Comparison of ENCODE assay signal across 34 cellular contexts in genomic region chr2:233829193-233830110, GRCh38. TPM values are rescaled to one million over a fixed set of nuclear protein-coding genes. Genes with fewer than 3 reads are reported as not detected.
A peak's percentile ranks its signal among the peaks of the same experiment; 100 is the strongest.
DNase-seq lines count a peak whose midpoint lies in the region; ATAC-seq and TF ChIP-seq lines count a peak whose summit lies in the region.
"Had no signal": no experiment of that assay in that cellular context is flagged by ENCODE, and none has a peak within 500 bp of the region (broad histone marks: within the 10 kb centered on the region; RNA-seq: fewer than 3 reads in every experiment).

No MANE protein-coding gene starts in this region.

- no peak for ATAC-seq in natural killer cell treated with Interleukin-12 subunit alpha and Interleukin-12 subunit beta and Interleukin-15 and Interleukin-18, amount 100 ng/mL, for 72 hours
- no peak for ATAC-seq in natural killer cell
- ATAC-seq in GM18870 (IDR thresholded peaks at IDR 0.05; ENCODE audit: unreplicated experiment): no peak
- ATAC-seq in psoas muscle: no peak
- ATAC-seq: naive thymus-derived CD4-positive, alpha-beta T cell had no signal

- no peaks in the 10 kb centered on the region for H3K36me3 Mint-ChIP-seq in natural killer cell treated with Interleukin-12 subunit alpha and Interleukin-12 subunit beta and Interleukin-15 and Interleukin-18, amount 100 ng/mL, for 72 hours
- H3K36me3 Mint-ChIP-seq in natural killer cell (no peaks in the 10 kb centered on the region), chondrocyte (ENCODE audit: low read depth) (no peaks in the 10 kb centered on the region), osteocyte (ENCODE audit: unreplicated experiment) (no peaks in the 10 kb centered on the region)
- H3K36me3 Mint-ChIP-seq: naive thymus-derived CD4-positive, alpha-beta T cell had no signal

- no peak overlapping the region for H3K27ac Mint-ChIP-seq in natural killer cell treated with Interleukin-12 subunit alpha and Interleukin-12 subunit beta and Interleukin-15 and Interleukin-18, amount 100 ng/mL, for 72 hours
- H3K27ac Mint-ChIP-seq in natural killer cell (no peak overlapping the region), chondrocyte (ENCODE audit: unreplicated experiment) (no peak overlapping the region), osteocyte (ENCODE audit: unreplicated experiment) (no peak overlapping the region)
- H3K27ac Mint-ChIP-seq: dendritic cell treated with granulocyte-macrophage colony-stimulating factor and Interleukin-4, amounts not matched to agents 40 ng/mL and 50 ng/mL, for 4 days; naive thymus-derived CD4-positive, alpha-beta T cell; stimulated activated naive CD8-positive, alpha-beta T cell treated with anti-CD3 and anti-CD28 coated beads, Interleukin-15, Interleukin-2, amounts not matched to agents 100 ng/mL and 50 ng/mL, for 24 hours had no signal

- H3K9me3 Mint-ChIP-seq in natural killer cell treated with Interleukin-12 subunit alpha and Interleukin-12 subunit beta and Interleukin-15 and Interleukin-18, amount 100 ng/mL, for 72 hours: no peaks in the 10 kb centered on the region
- H3K9me3 Mint-ChIP-seq in natural killer cell (no peaks in the 10 kb centered on the region), chondrocyte (ENCODE audit: low read depth) (peaks cover 7% of the 10 kb centered on the region), osteocyte (ENCODE audit: unreplicated experiment) (peaks cover 4% of the 10 kb centered on the region)
- H3K9me3 Mint-ChIP-seq: dendritic cell treated with granulocyte-macrophage colony-stimulating factor and Interleukin-4, amounts not matched to agents 40 ng/mL and 50 ng/mL, for 4 days; stimulated activated naive CD8-positive, alpha-beta T cell treated with anti-CD3 and anti-CD28 coated beads, Interleukin-15, Interleukin-2, amounts not matched to agents 100 ng/mL and 50 ng/mL, for 24 hours had no signal

- intact Hi-C loops in natural killer cell (cut with micrococcal nuclease) (no loop called here), psoas muscle (cut with DNase I) (no loop called here)

- DNase-seq in natural killer cell treated with Interleukin-12 subunit alpha and Interleukin-12 subunit beta and Interleukin-15 and Interleukin-18, amount 100 ng/mL, for 72 hours (ENCODE audit: low spot score): peak; percentile 16
- DNase-seq in natural killer cell (no peak), chondrocyte (ENCODE audit: low spot score) (peak; percentile 35), osteocyte (ENCODE audit: extremely low spot score, unreplicated experiment) (peak; percentile 76), NCI-H187 treated with DMSO at 0.1 percent for 48 hours (lab: John Stamatoyannopoulos, UW) (no peak), psoas muscle (no peak)
- DNase-seq: activated CD4-positive, alpha-beta T cell treated with anti-CD3 and anti-CD28 coated beads, Interleukin-2, amount 50 U/mL, for 48 hours; caudate nucleus; COR-L47; foreskin fibroblast; heart left ventricle; KBM-7; midbrain; naive thymus-derived CD4-positive, alpha-beta T cell; NCI-H1092 treated with DMSO at 0.1 percent for 48 hours; NCI-H187; NCI-H2171; NCI-H510A treated with DMSO at 0.1 percent for 48 hours; ovary; SJCRH30; SW 1271; T-helper 9 cell had no signal

- peaks cover 7% of the 10 kb centered on the region in 2 donors for H3K27me3 Mint-ChIP-seq in natural killer cell treated with Interleukin-12 subunit alpha and Interleukin-12 subunit beta and Interleukin-15 and Interleukin-18, amount 100 ng/mL, for 72 hours
- H3K27me3 Mint-ChIP-seq in natural killer cell (ENCODE audit: low read depth in 2 of 2): peaks cover 0 to 6% of the 10 kb centered on the region in 2 donors
- H3K27me3 Mint-ChIP-seq in chondrocyte (ENCODE audit: low read depth): no peaks in the 10 kb centered on the region
- H3K27me3 Mint-ChIP-seq in osteocyte (ENCODE audit: unreplicated experiment): peaks cover 4% of the 10 kb centered on the region
- H3K27me3 Mint-ChIP-seq: stimulated activated naive CD8-positive, alpha-beta T cell treated with anti-CD3 and anti-CD28 coated beads, Interleukin-15, Interleukin-2, amounts not matched to agents 100 ng/mL and 50 ng/mL, for 24 hours had no signal

- H3K9me3 ChIP-seq in psoas muscle: no peaks in the 10 kb centered on the region
- H3K9me3 ChIP-seq: esophagus muscularis mucosa, ovary, SJCRH30 had no signal

- 78 to 83% (median 79%) methylated on average over 15 of the region's 15 CpGs for WGBS in psoas muscle, 3 donors

- no peak for TF ChIP-seq CTCF in natural killer cell (IDR thresholded peaks at IDR 0.05)
- TF ChIP-seq CTCF in chondrocyte (IDR thresholded peaks at IDR 0.05): no peak
- no peak for TF ChIP-seq CTCF in osteocyte (IDR thresholded peaks at IDR 0.05)
- TF ChIP-seq CTCF in psoas muscle (IDR thresholded peaks at IDR 0.05): no peak

- H3K4me1 ChIP-seq in psoas muscle: no peaks in the 10 kb centered on the region
- H3K4me1 ChIP-seq: heart left ventricle, SJCRH30, tibial artery had no signal

- H3K36me3 ChIP-seq in psoas muscle (ENCODE audit: insufficient read depth in 1 of 2, low read depth in 1 of 2): no peaks in the 10 kb centered on the region
- H3K36me3 ChIP-seq: esophagus muscularis mucosa, heart left ventricle, ovary, tibial artery had no signal

- no peak overlapping the region for H3K4me3 ChIP-seq in psoas muscle
- H3K4me3 ChIP-seq: esophagus muscularis mucosa, GM12878, heart left ventricle, ovary, SJCRH30, tibial artery had no signal

- H3K27ac ChIP-seq in psoas muscle: no peak overlapping the region
- H3K27ac ChIP-seq: C4-2B, esophagus muscularis mucosa, heart left ventricle, ovary, SJCRH30, tibial artery, VCaP had no signal

- no peaks in the 10 kb centered on the region for H3K4me1 Mint-ChIP-seq in natural killer cell treated with Interleukin-12 subunit alpha and Interleukin-12 subunit beta and Interleukin-15 and Interleukin-18, amount 100 ng/mL, for 72 hours (ENCODE audit: low read depth in 2 of 2)
- H3K4me1 Mint-ChIP-seq in natural killer cell: no peaks in the 10 kb centered on the region
- H3K4me1 Mint-ChIP-seq in chondrocyte (ENCODE audit: low read depth): peaks cover 11% of the 10 kb centered on the region
- peaks cover 8% of the 10 kb centered on the region for H3K4me1 Mint-ChIP-seq in osteocyte (ENCODE audit: unreplicated experiment)
- H3K4me1 Mint-ChIP-seq: naive thymus-derived CD4-positive, alpha-beta T cell had no signal

- peaks cover 0 to 1% (median 0%) of the 10 kb centered on the region in 3 donors for H3K27me3 ChIP-seq in psoas muscle (ENCODE audit: insufficient read depth in 3 of 3, low read length in 2 of 3)
- H3K27me3 ChIP-seq: ovary, SJCRH30 had no signal

- H3K4me3 Mint-ChIP-seq in natural killer cell treated with Interleukin-12 subunit alpha and Interleukin-12 subunit beta and Interleukin-15 and Interleukin-18, amount 100 ng/mL, for 72 hours: no peak overlapping the region
- H3K4me3 Mint-ChIP-seq in natural killer cell: no peak overlapping the region
- H3K4me3 Mint-ChIP-seq in chondrocyte (ENCODE audit: unreplicated experiment): no peak overlapping the region
- no peak overlapping the region for H3K4me3 Mint-ChIP-seq in osteocyte (ENCODE audit: unreplicated experiment)
- H3K4me3 Mint-ChIP-seq: dendritic cell treated with granulocyte-macrophage colony-stimulating factor and Interleukin-4, amounts not matched to agents 40 ng/mL and 50 ng/mL, for 4 days; naive thymus-derived CD4-positive, alpha-beta T cell; stimulated activated naive CD8-positive, alpha-beta T cell treated with anti-CD3 and anti-CD28 coated beads, Interleukin-15, Interleukin-2, amounts not matched to agents 100 ng/mL and 50 ng/mL, for 24 hours had no signal

RNA-seq across cellular contexts. Expression of gene HJURP, which starts 24.9 kb away (rescaled TPM):
- total RNA-seq in natural killer cell treated with Interleukin-12 subunit alpha and Interleukin-12 subunit beta and Interleukin-15 and Interleukin-18, amount 100 ng/mL, for 72 hours: 10 to 100 TPM; 35.6 to 76.6 TPM
- total RNA-seq in natural killer cell (1 to 10 TPM in 2 of 3 donors, under 1 TPM in 1; 0.87 to 3.2 (median 1.5) TPM), chondrocyte (6.9 to 9.2 TPM (median 8.2 TPM) in 3 replicates), osteocyte (7.7 and 7.9 TPM in 2 replicates), psoas muscle (not detected)
- polyA plus RNA-seq in psoas muscle: under 1 TPM; 0.08 to 0.25 (median 0.10) TPM

RNA-seq across cellular contexts. Expression of gene MROH2A, which starts 51.3 kb away (rescaled TPM):
- not detected for total RNA-seq in natural killer cell treated with Interleukin-12 subunit alpha and Interleukin-12 subunit beta and Interleukin-15 and Interleukin-18, amount 100 ng/mL, for 72 hours
- not detected for total RNA-seq in natural killer cell
- total RNA-seq in chondrocyte: not detected in 3 replicates
- total RNA-seq in osteocyte: not detected in 2 replicates
- not detected for total RNA-seq in psoas muscle
- not detected for polyA plus RNA-seq in psoas muscle
- total RNA-seq: esophagus muscularis mucosa; GM12878; HT1080; kidney epithelial cell; MCF 10A; naive thymus-derived CD4-positive, alpha-beta T cell; ovary; RPMI7951; SJCRH30 had no signal
- polyA plus RNA-seq: GM12878; heart left ventricle; naive thymus-derived CD4-positive, alpha-beta T cell; ovary had no signal

Comparison
In these comparisons a context has a peak if more than half of its experiments do, and no peak if none do; other contexts are left out.
1. DNase-seq: peak in natural killer cell treated with Interleukin-12 subunit alpha and Interleukin-12 subunit beta and Interleukin-15 and Interleukin-18, amount 100 ng/mL, for 72 hours (single experiment), chondrocyte (single experiment) and osteocyte (single experiment); none in natural killer cell (single experiment), NCI-H187 treated with DMSO at 0.1 percent for 48 hours (single experiment) and psoas muscle (0 of 2).